Comparison of ENCODE assay signal across 1 cellular context in the genomic region with DNA sequence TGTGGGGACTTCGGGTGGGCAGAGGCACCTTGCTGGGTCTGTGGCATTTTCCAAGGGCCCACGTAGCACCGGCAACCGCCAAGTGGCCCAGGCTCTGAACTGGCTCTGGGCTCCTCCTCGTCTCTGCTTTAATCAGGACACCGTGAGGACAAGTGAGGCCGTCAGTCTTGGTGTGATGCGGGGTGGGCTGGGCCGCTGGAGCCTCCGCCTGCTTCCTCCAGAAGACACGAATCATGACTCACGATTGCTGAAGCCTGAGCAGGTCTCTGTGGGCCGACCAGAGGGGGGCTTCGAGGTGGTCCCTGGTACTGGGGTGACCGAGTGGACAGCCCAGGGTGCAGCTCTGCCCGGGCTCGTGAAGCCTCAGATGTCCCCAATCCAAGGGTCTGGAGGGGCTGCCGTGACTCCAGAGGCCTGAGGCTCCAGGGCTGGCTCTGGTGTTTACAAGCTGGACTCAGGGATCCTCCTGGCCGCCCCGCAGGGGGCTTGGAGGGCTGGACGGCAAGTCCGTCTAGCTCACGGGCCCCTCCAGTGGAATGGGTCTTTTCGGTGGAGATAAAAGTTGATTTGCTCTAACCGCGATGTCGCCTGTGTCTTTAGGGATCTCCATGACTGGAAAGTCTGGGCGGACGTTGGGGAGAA.
TF ChIP-seq lines count a peak whose summit lies in the region.

No MANE protein-coding gene starts in this region.

TF ChIP-seq in IMR-90, 13 proteins besides CTCF, POLR2A, EP300 and RAD21:
- no peak for TF ChIP-seq RCOR1 (IDR thresholded peaks at IDR 0.05; ENCODE audit: insufficient replicate concordance, low read length)
- TF ChIP-seq, protein P1, sequence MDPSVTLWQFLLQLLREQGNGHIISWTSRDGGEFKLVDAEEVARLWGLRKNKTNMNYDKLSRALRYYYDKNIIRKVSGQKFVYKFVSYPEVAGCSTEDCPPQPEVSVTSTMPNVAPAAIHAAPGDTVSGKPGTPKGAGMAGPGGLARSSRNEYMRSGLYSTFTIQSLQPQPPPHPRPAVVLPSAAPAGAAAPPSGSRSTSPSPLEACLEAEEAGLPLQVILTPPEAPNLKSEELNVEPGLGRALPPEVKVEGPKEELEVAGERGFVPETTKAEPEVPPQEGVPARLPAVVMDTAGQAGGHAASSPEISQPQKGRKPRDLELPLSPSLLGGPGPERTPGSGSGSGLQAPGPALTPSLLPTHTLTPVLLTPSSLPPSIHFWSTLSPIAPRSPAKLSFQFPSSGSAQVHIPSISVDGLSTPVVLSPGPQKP (IDR thresholded peaks at IDR 0.05; ENCODE audit: borderline replicate concordance, low read depth, low read length) = no peak
- TF ChIP-seq CHD1 (IDR thresholded peaks at IDR 0.05; ENCODE audit: low read depth, low read length) = no peak
- no peak for TF ChIP-seq FOS (IDR thresholded peaks at IDR 0.05; ENCODE audit: low read depth, low read length)
- no peak for TF ChIP-seq MAFK (IDR thresholded peaks at IDR 0.05; ENCODE audit: low read depth, low read length)
- no peak for TF ChIP-seq BHLHE40 (IDR thresholded peaks at IDR 0.05; ENCODE audit: low read depth, low read length)
- TF ChIP-seq, protein P2, sequence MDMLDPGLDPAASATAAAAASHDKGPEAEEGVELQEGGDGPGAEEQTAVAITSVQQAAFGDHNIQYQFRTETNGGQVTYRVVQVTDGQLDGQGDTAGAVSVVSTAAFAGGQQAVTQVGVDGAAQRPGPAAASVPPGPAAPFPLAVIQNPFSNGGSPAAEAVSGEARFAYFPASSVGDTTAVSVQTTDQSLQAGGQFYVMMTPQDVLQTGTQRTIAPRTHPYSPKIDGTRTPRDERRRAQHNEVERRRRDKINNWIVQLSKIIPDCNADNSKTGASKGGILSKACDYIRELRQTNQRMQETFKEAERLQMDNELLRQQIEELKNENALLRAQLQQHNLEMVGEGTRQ (IDR thresholded peaks at IDR 0.05; ENCODE audit: low read depth, low read length) = no peak
- no peak for TF ChIP-seq RFX5 (IDR thresholded peaks at IDR 0.05; ENCODE audit: low read depth, low read length)
- no peak for TF ChIP-seq NFE2L2 (IDR thresholded peaks at IDR 0.05; ENCODE audit: low read depth, low read length)
- no peak for TF ChIP-seq MAZ (IDR thresholded peaks at IDR 0.05; ENCODE audit: borderline replicate concordance, low read depth, low read length)
- no peak for TF ChIP-seq SMC3 (IDR thresholded peaks at IDR 0.05; ENCODE audit: low read depth, low read length)
- no peak for TF ChIP-seq MXI1 (IDR thresholded peaks at IDR 0.05; ENCODE audit: borderline replicate concordance, low read depth, low read length)
- TF ChIP-seq CEBPB (IDR thresholded peaks at IDR 0.05; ENCODE audit: low read depth, low read length) = no peak
